In genomic region chr10:63977329-63977923, GRCh38 we compare ENCODE assay signal across 7 cellular contexts.
DNase-seq lines count a peak whose midpoint lies in the region; ATAC-seq, FAIRE-seq and TF ChIP-seq lines count a peak whose summit lies in the region.

No MANE protein-coding gene starts in this region.

- no peaks in the 10 kb centered on the region for H3K4me1 ChIP-seq in pancreas

- no peaks in the 10 kb centered on the region for H3K27me3 ChIP-seq in pancreas

- WGBS in pancreas, 2 donors = 4 to 5% methylated on average over 1 of the region's 1 CpG

- H3K4me3 ChIP-seq in fibroblast of mammary gland (ENCODE audit: control insufficient read depth, low read depth, low read length) (no peak overlapping the region), pancreas (no peak overlapping the region)

- FAIRE-seq in pancreas (lab: Jason Lieb, UNC) = no peak

- TF ChIP-seq CTCF in fibroblast of mammary gland (conservative IDR thresholded peaks at IDR 0.05; ENCODE audit: control insufficient read depth, insufficient read depth, low read depth, low read length) = peak; percentile 60
- TF ChIP-seq CTCF in pancreas (IDR thresholded peaks at IDR 0.05) = peak in 3 of 4 donors; percentile 36 to 52 (median 45)

- H3K9me3 ChIP-seq in pancreas = no peaks in the 10 kb centered on the region

- H3K36me3 ChIP-seq in pancreas = no peaks in the 10 kb centered on the region

- peak; percentile 37 for ATAC-seq in GM19324 (IDR thresholded peaks at IDR 0.05; ENCODE audit: low FRiP score, unreplicated experiment)
- peak; percentile 50 for ATAC-seq in HG03439 (IDR thresholded peaks at IDR 0.05; ENCODE audit: unreplicated experiment)
- peak; percentile 71 to 86 (median 80) for ATAC-seq in pancreas
- ATAC-seq in sciatic nerve = no peak

- DNase-seq in EL = peak; percentile 31
- DNase-seq in SHP77 (lab: John Stamatoyannopoulos, UW) = peak; percentile 44 to 72
- peak; percentile 34 for DNase-seq in fibroblast of mammary gland (ENCODE audit: low read depth)
- peak in 1 of 6 donors; percentile 40 for DNase-seq in pancreas
- DNase-seq in sciatic nerve (ENCODE audit: low spot score) = no peak

- intact Hi-C loops in pancreas (cut with DNase I) (loop anchor here in 2 of 3 donors (5.0 kb wide), 2 partner anchors 105 to 110 kb away; no protein-coding TSS in a partner anchor), sciatic nerve (cut with DNase I) (no loop called here)

- H3K27ac ChIP-seq in pancreas = no peak overlapping the region
